In the genomic region with DNA sequence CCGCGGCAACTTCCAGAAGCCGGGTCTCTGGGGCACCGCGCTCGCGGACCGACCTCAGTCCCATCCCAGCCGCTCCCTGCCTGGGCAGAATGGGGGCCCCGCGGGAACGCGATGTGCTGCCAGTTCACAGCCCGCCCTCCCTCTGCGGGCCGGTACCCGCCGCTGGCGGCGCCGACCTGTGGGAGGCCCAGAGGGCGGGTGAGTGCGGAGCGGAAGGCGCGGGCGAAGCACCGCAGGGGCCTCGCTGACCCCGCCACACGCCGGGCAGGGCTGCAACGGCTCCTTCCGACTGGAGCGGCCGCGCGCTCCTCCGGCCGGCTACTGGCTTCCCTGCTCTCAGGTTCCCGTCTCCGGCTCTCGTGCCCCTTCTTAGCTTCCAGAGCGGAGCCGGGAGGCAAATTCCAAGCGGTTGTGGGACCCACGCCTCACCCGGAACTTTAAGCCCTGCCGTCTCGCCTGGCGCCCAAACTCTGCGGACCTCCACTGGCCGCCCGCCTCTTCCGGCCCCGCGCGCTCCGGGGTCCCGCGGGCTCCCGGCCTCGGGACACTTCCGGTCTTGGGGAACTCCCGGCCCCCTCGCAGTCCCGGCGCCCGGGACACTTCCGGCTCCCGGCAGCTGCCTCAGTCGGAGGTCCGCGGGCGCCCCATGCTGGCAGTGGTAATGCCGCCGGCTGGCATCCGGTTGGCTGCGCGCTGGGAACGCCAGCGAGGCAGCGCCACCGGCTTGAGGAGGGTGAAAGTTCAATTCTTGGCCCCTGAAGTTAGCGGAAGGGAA, we compare ENCODE assay signal across 8 cellular contexts. TPM values are rescaled to one million over a fixed set of nuclear protein-coding genes. Genes with fewer than 3 reads are reported as not detected.
A peak's percentile ranks its signal among the peaks of the same experiment; 100 is the strongest.
DNase-seq lines count a peak whose midpoint lies in the region; TF ChIP-seq lines count a peak whose summit lies in the region.

A gene with protein sequence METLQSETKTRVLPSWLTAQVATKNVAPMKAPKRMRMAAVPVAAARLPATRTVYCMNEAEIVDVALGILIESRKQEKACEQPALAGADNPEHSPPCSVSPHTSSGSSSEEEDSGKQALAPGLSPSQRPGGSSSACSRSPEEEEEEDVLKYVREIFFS (minus strand): TSS at position 485 of the 775 bp plus-strand sequence. CDS start 1,785 bp downstream, outside the sequence.

- no peaks in the 10 kb centered on the region for H3K9me3 ChIP-seq in ES-I3 (ENCODE audit: control insufficient read depth, insufficient read depth, low read length)
- H3K9me3 ChIP-seq in Loucy (ENCODE audit: insufficient read depth, low read depth, low read length) = no peaks in the 10 kb centered on the region
- no peaks in the 10 kb centered on the region for H3K9me3 ChIP-seq in neural progenitor cell (ENCODE audit: low read depth)

- H3K4me2 ChIP-seq in Loucy (ENCODE audit: low read depth, low read length, poor library complexity, severe bottlenecking) (peak within 1 kb of the TSS; percentile 90), neural progenitor cell (peak within 1 kb of the TSS; percentile 95)

- H3F3A ChIP-seq in Loucy (ENCODE audit: low read depth) (no peaks in the 10 kb centered on the region), neural progenitor cell (ENCODE audit: low read depth) (peaks cover 17% of the 10 kb centered on the region)

- peak within 1 kb of the TSS; percentile 93 for H3K4me3 Mint-ChIP-seq in neural progenitor cell

- no peaks in the 10 kb centered on the region for H3K9me3 Mint-ChIP-seq in neural progenitor cell

- H3K27me3 ChIP-seq in H7 (ENCODE audit: control insufficient read depth, insufficient read depth, low read length) (no peaks in the 10 kb centered on the region), Loucy (ENCODE audit: insufficient read depth, low read length, poor library complexity, severe bottlenecking) (no peaks in the 10 kb centered on the region), neural progenitor cell (no peaks in the 10 kb centered on the region)

- peak within 1 kb of the TSS; percentile 91 for H3K27ac Mint-ChIP-seq in neural progenitor cell

- H3K9ac ChIP-seq in ES-I3 (ENCODE audit: low read depth, low read length) (peak within 1 kb of the TSS; percentile 94), Loucy (ENCODE audit: low read depth, low read length, poor library complexity, severe bottlenecking) (peak within 1 kb of the TSS; percentile 87), neural progenitor cell (peak within 1 kb of the TSS; percentile 77)

- H3K4me3 ChIP-seq in H7 (ENCODE audit: insufficient read depth, low read depth, low read length) = peak within 1 kb of the TSS; percentile 91
- peak within 1 kb of the TSS; percentile 81 for H3K4me3 ChIP-seq in Loucy (ENCODE audit: low read length, poor library complexity, severe bottlenecking)
- H3K4me3 ChIP-seq in fibroblast of villous mesenchyme (ENCODE audit: low read depth, low read length) = peak within 1 kb of the TSS; percentile 80
- peak within 1 kb of the TSS; percentile 70 for H3K4me3 ChIP-seq in neural progenitor cell

- peak within 1 kb of the TSS; percentile 92 for H3K27ac ChIP-seq in neural progenitor cell

- peaks cover 36% of the 10 kb centered on the region for H4K20me1 ChIP-seq in Loucy (ENCODE audit: insufficient read depth, low read length, poor library complexity, severe bottlenecking)
- peaks cover 3% of the 10 kb centered on the region for H4K20me1 ChIP-seq in neural progenitor cell (ENCODE audit: low read depth)

- peak within 1 kb of the TSS; percentile 93 for H2AFZ ChIP-seq in Loucy (ENCODE audit: low read length)
- peak within 1 kb of the TSS; percentile 81 for H2AFZ ChIP-seq in neural progenitor cell (replicated peaks)

- H3K79me2 ChIP-seq in Loucy (ENCODE audit: insufficient read depth, low read length) = peaks cover 35% of the 10 kb centered on the region
- H3K79me2 ChIP-seq in neural progenitor cell (ENCODE audit: low read depth) = peaks cover 26% of the 10 kb centered on the region

- H3K4me1 ChIP-seq in ES-I3 (ENCODE audit: insufficient read depth, low read length) (no peaks in the 10 kb centered on the region), Loucy (ENCODE audit: insufficient read depth, low read length, poor library complexity, severe bottlenecking) (peaks cover 22% of the 10 kb centered on the region), neural progenitor cell (peaks cover 5% of the 10 kb centered on the region)

- H3K4me1 Mint-ChIP-seq in neural progenitor cell = peaks cover 25% of the 10 kb centered on the region

- TF ChIP-seq CTCF in Loucy (conservative IDR thresholded peaks at IDR 0.05; ENCODE audit: low read length) (peak; percentile 63), fibroblast of villous mesenchyme (IDR thresholded peaks at IDR 0.05; ENCODE audit: insufficient read depth, low read depth, low read length) (peak; percentile 67), neural progenitor cell (IDR thresholded peaks at IDR 0.05) (peak; percentile 54)

- H3K36me3 Mint-ChIP-seq in neural progenitor cell = peaks cover 22% of the 10 kb centered on the region

- H3K36me3 ChIP-seq in ES-I3 (ENCODE audit: insufficient read depth, low read length) (peaks cover 19% of the 10 kb centered on the region), H7 (replicated peaks; ENCODE audit: control insufficient read depth, insufficient read depth, low read length) (peaks cover 32% of the 10 kb centered on the region), Loucy (ENCODE audit: insufficient read depth, low read length) (peaks cover 21% of the 10 kb centered on the region; the same call in 1 of the 2 replicates), neural progenitor cell (no peaks in the 10 kb centered on the region)

- peak; percentile 78 for TF ChIP-seq POLR2A in Raji (IDR thresholded peaks at IDR 0.05; ENCODE audit: insufficient read depth, low read depth, low read length)

- DNase-seq in H7 = peak; percentile 94
- peak; percentile 83 for DNase-seq in activated effector memory CD4-positive, alpha-beta T cell treated with Interleukin-2 at 50 U/mL for 16 hours
- DNase-seq in fibroblast of villous mesenchyme (ENCODE audit: low read depth) = peak; percentile 95
- DNase-seq in neural progenitor cell (ENCODE audit: low spot score) = peak; percentile 93
- peak; percentile 87 for DNase-seq in stromal cell of bone marrow (ENCODE audit: low read depth)

- no peaks in the 10 kb centered on the region for H3K9me2 ChIP-seq in Loucy (replicated peaks; ENCODE audit: low read depth, low read length)

- H3K27me3 Mint-ChIP-seq in neural progenitor cell (ENCODE audit: insufficient read depth, low read depth) = peaks cover 9% of the 10 kb centered on the region

RNA-seq across cellular contexts. Expression of the gene that starts here (rescaled TPM):
- total RNA-seq in H7 (2014; rRNA removed; shearing (Covaris generic)) = 36.2 and 41.1 TPM in 2 replicates
- total RNA-seq in fibroblast of villous mesenchyme (32.5 and 34.1 TPM in 2 replicates), neural progenitor cell (ENCODE audit: low replicate concordance) (26.9 and 52.2 TPM in 2 replicates)

Comparison
In these comparisons a context has a peak if more than half of its experiments do, and no peak if none do; other contexts are left out.
1. Peak in every context shown above with its lines: DNase-seq, H3K4me3 ChIP-seq and H3K27ac ChIP-seq.